In genomic region chrX:71105638-71106037, GRCh38 we compare ENCODE assay signal across 21 cellular contexts. TPM values are rescaled to one million over a fixed set of nuclear protein-coding genes. Genes with fewer than 3 reads are reported as not detected.
A peak's percentile ranks its signal among the peaks of the same experiment; 100 is the strongest.
DNase-seq lines count a peak whose midpoint lies in the region; ATAC-seq, FAIRE-seq and TF ChIP-seq lines count a peak whose summit lies in the region.
"Had no signal": no experiment of that assay in that cellular context is flagged by ENCODE, and none has a peak within 500 bp of the region (broad histone marks: within the 10 kb centered on the region; RNA-seq: fewer than 3 reads in every experiment).

No MANE protein-coding gene starts in this region.

- no peaks in the 10 kb centered on the region for H3K9me3 Mint-ChIP-seq in CD4-positive, alpha-beta T cell
- H3K9me3 Mint-ChIP-seq in activated T-helper 17 cell treated with anti-CD3 and anti-CD28 coated beads, Interleukin-2, amount 50 U/mL, for 72 hours = no peaks in the 10 kb centered on the region
- no peaks in the 10 kb centered on the region for H3K9me3 Mint-ChIP-seq in naive thymus-derived CD8-positive, alpha-beta T cell

- H3K27me3 Mint-ChIP-seq in CD4-positive, alpha-beta T cell = no peaks in the 10 kb centered on the region
- no peaks in the 10 kb centered on the region for H3K27me3 Mint-ChIP-seq in activated T-helper 17 cell treated with anti-CD3 and anti-CD28 coated beads, Interleukin-2, amount 50 U/mL, for 72 hours
- H3K27me3 Mint-ChIP-seq in naive thymus-derived CD8-positive, alpha-beta T cell = no peaks in the 10 kb centered on the region

- H3K4me1 Mint-ChIP-seq in CD4-positive, alpha-beta T cell (ENCODE audit: low read depth) = peaks cover 76% of the 10 kb centered on the region
- peaks cover 20% of the 10 kb centered on the region for H3K4me1 Mint-ChIP-seq in activated T-helper 17 cell treated with anti-CD3 and anti-CD28 coated beads, Interleukin-2, amount 50 U/mL, for 72 hours
- peaks cover 39 to 91% (median 79%) of the 10 kb centered on the region in 4 donors for H3K4me1 Mint-ChIP-seq in naive thymus-derived CD8-positive, alpha-beta T cell

- peak overlapping the region; percentile 99 for H3K27ac Mint-ChIP-seq in CD4-positive, alpha-beta T cell
- peak overlapping the region; percentile 96 for H3K27ac Mint-ChIP-seq in activated T-helper 17 cell treated with anti-CD3 and anti-CD28 coated beads, Interleukin-2, amount 50 U/mL, for 72 hours
- peak overlapping the region; percentile 87 to 99 (median 96) for H3K27ac Mint-ChIP-seq in naive thymus-derived CD8-positive, alpha-beta T cell

- ATAC-seq in CD4-positive, alpha-beta T cell (ENCODE audit: poor library complexity) = no peak
- no peak for ATAC-seq in activated T-helper 17 cell treated with anti-CD3 and anti-CD28 coated beads, Interleukin-2, amount 50 U/mL, for 72 hours (replicated peaks)
- peak in 1 of 2 donors; percentile 3 for ATAC-seq in naive thymus-derived CD8-positive, alpha-beta T cell
- ATAC-seq: Panc1 had no signal

- intact Hi-C loops in CD4-positive, alpha-beta T cell (cut with DNase I, micrococcal nuclease) = no loop called here

- POLR2A ChIA-PET in CD4-positive, alpha-beta T cell (lab: Charles Lee) = interaction anchor here (0.6 to 3.2 kb wide), 5 partner anchors 10 to 597 kb away, joined by 3 to 40 read pairs (median 3); partner anchors contain the start of genes FOXO4 and MED12
- POLR2A ChIA-PET in naive thymus-derived CD8-positive, alpha-beta T cell (lab: Charles Lee) = interaction anchor here (0.9 to 10.6 kb wide), 5 partner anchors 8 to 972 kb away, joined by 3 to 134 read pairs (median 7); partner anchors contain the start of genes FOXO4, IGBP1 and MED12

- peak overlapping the region; percentile 85 for H3K4me3 Mint-ChIP-seq in CD4-positive, alpha-beta T cell
- H3K4me3 Mint-ChIP-seq in activated T-helper 17 cell treated with anti-CD3 and anti-CD28 coated beads, Interleukin-2, amount 50 U/mL, for 72 hours = peak overlapping the region; percentile 99
- H3K4me3 Mint-ChIP-seq in naive thymus-derived CD8-positive, alpha-beta T cell = peak overlapping the region; percentile 38 to 98 (median 80)

- no peaks in the 10 kb centered on the region for H3K27me3 ChIP-seq in CD4-positive, alpha-beta T cell (ENCODE audit: control insufficient read depth, insufficient read depth, low read length)
- H3K27me3 ChIP-seq: SJSA1, testis had no signal

- CTCF ChIA-PET in CD4-positive, alpha-beta T cell (lab: Charles Lee) = interaction anchor here (0.6 kb wide), 1 partner anchor 190 kb away, joined by 3 read pairs; no protein-coding TSS in a partner anchor

- H3K27ac ChIP-seq in CD4-positive, alpha-beta T cell (ENCODE audit: low read depth, low read length) = peak overlapping the region; percentile 59
- H3K27ac ChIP-seq: KMS-11, SJSA1, testis had no signal

- peaks cover 50% of the 10 kb centered on the region for H3K36me3 Mint-ChIP-seq in CD4-positive, alpha-beta T cell (ENCODE audit: low read depth)
- peaks cover 75% of the 10 kb centered on the region for H3K36me3 Mint-ChIP-seq in activated T-helper 17 cell treated with anti-CD3 and anti-CD28 coated beads, Interleukin-2, amount 50 U/mL, for 72 hours (ENCODE audit: low read depth)
- H3K36me3 Mint-ChIP-seq in naive thymus-derived CD8-positive, alpha-beta T cell = peaks cover 8 to 53% (median 29%) of the 10 kb centered on the region in 3 donors

- DNase-seq in CD4-positive, alpha-beta T cell = no peak
- DNase-seq in GM18507 (ENCODE audit: extremely low spot score, insufficient read length, low read depth) (no peak), NCI-H2107 treated with DMSO at 0.1 percent for 48 hours (lab: John Stamatoyannopoulos, UW; ENCODE audit: unreplicated experiment) (no peak), GDM1 (lab: John Stamatoyannopoulos, UW) (no peak)
- no peak for DNase-seq in naive thymus-derived CD8-positive, alpha-beta T cell
- no peak for DNase-seq in stimulated activated CD4-positive, alpha-beta T cell treated with anti-CD3 and anti-CD28 coated beads, Interleukin-4, amount 100 ng/mL, for 4 hours
- DNase-seq: cerebellar nuclear complex; islet precursor cell; NCI-H1436; posterior cingulate gyrus; stimulated activated CD8-positive, alpha-beta memory T cell treated with anti-CD3 and anti-CD28 coated beads, Interleukin-4, amount 100 ng/mL, for 48 hours; T-helper 9 cell; testis had no signal

- FAIRE-seq in GM18507 (lab: Jason Lieb, UNC) = peak; percentile 87

- H3K9me3 ChIP-seq in CD4-positive, alpha-beta T cell (ENCODE audit: control insufficient read depth, low read length) = no peaks in the 10 kb centered on the region
- H3K9me3 ChIP-seq: SJSA1, testis had no signal

- no peak for TF ChIP-seq CTCF in CD4-positive, alpha-beta T cell (IDR thresholded peaks at IDR 0.05)

RNA-seq across cellular contexts. Expression of gene CXorf65, which starts 0.9 kb away (rescaled TPM):
- total RNA-seq in CD4-positive, alpha-beta T cell = 10 to 100 TPM; 71.9 to 82.3 TPM
- total RNA-seq in activated T-helper 17 cell treated with anti-CD3 and anti-CD28 coated beads, Interleukin-2, amount 50 U/mL, for 72 hours = 10 to 100 TPM; 15.1 to 36.4 TPM
- 10 to 100 TPM; 39.6 to 40.4 TPM for total RNA-seq in naive thymus-derived CD8-positive, alpha-beta T cell
- polyA plus RNA-seq in naive thymus-derived CD8-positive, alpha-beta T cell = 1 to 10 TPM in 1 of 3 donors, not detected in 2; 4.4 TPM
- total RNA-seq: aorta, lung, SJSA1, skeletal muscle tissue had no signal
- polyA plus RNA-seq: BJ had no signal

RNA-seq across cellular contexts. Expression of gene IL2RG, which starts 5.7 kb away (rescaled TPM):
- total RNA-seq in CD4-positive, alpha-beta T cell = 100 to 1,000 TPM; 213 to 225 TPM
- total RNA-seq in activated T-helper 17 cell treated with anti-CD3 and anti-CD28 coated beads, Interleukin-2, amount 50 U/mL, for 72 hours = 100 to 1,000 TPM; 317 to 698 TPM
- 100 to 1,000 TPM; 286 to 301 TPM for total RNA-seq in naive thymus-derived CD8-positive, alpha-beta T cell
- polyA plus RNA-seq in naive thymus-derived CD8-positive, alpha-beta T cell = 100 to 1,000 TPM; 920 to 951 (median 948) TPM
- total RNA-seq: SJSA1 had no signal

RNA-seq across cellular contexts. Expression of gene FOXO4, which starts 10.0 kb away (rescaled TPM):
- total RNA-seq in CD4-positive, alpha-beta T cell = 10 to 100 TPM; 20.9 to 23.8 TPM
- total RNA-seq in activated T-helper 17 cell treated with anti-CD3 and anti-CD28 coated beads, Interleukin-2, amount 50 U/mL, for 72 hours = 10 to 100 TPM; 11.2 to 39.0 TPM
- 10 to 100 TPM; 26.6 to 33.7 TPM for total RNA-seq in naive thymus-derived CD8-positive, alpha-beta T cell
- 1 to 10 TPM; 1.3 to 2.1 (median 1.7) TPM for polyA plus RNA-seq in naive thymus-derived CD8-positive, alpha-beta T cell
- total RNA-seq: SJSA1 had no signal

RNA-seq across cellular contexts. Expression of gene MED12, which starts 12.8 kb away (rescaled TPM):
- 10 to 100 TPM; 44.5 to 55.3 TPM for total RNA-seq in CD4-positive, alpha-beta T cell
- total RNA-seq in activated T-helper 17 cell treated with anti-CD3 and anti-CD28 coated beads, Interleukin-2, amount 50 U/mL, for 72 hours = 100 to 1,000 TPM in 1 of 2 donors, 10 to 100 TPM in 1; 46.2 to 144 TPM
- 10 to 100 TPM; 79.0 to 80.0 TPM for total RNA-seq in naive thymus-derived CD8-positive, alpha-beta T cell
- 10 to 100 TPM in 2 of 3 donors, 1 to 10 TPM in 1; 6.6 to 17.0 (median 10.2) TPM for polyA plus RNA-seq in naive thymus-derived CD8-positive, alpha-beta T cell
- total RNA-seq: SJSA1 had no signal

RNA-seq across cellular contexts. Expression of gene SNX12, which starts 37.5 kb away (rescaled TPM):
- 10 to 100 TPM; 20.5 to 22.4 TPM for total RNA-seq in CD4-positive, alpha-beta T cell
- total RNA-seq in activated T-helper 17 cell treated with anti-CD3 and anti-CD28 coated beads, Interleukin-2, amount 50 U/mL, for 72 hours = 10 to 100 TPM; 47.2 to 49.0 TPM
- total RNA-seq in naive thymus-derived CD8-positive, alpha-beta T cell = 10 to 100 TPM; 27.9 to 29.8 TPM
- polyA plus RNA-seq in naive thymus-derived CD8-positive, alpha-beta T cell = 1 to 10 TPM; 2.4 to 4.2 (median 3.7) TPM
